Comparison of ENCODE assay signal across 11 cellular contexts in the genomic region with DNA sequence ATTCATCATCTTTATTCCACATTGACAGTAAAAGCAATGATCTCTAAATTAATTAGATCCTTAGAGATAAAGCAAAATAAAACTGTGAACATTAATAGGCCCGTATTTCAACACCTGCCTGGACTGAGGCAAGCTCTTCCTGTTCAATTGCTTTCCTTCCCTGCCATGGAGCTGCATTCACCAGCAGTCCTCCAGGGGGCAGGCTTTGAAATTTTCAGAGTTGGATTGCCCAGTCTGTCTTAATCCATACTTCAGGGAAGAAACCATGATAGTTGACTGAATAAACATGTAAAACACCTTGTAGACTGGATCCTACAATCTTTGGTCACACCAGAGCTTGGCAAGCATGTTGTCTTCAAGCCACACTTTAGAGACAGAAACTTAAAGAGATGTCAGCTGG.
DNase-seq lines count a peak whose midpoint lies in the region; ATAC-seq, FAIRE-seq and TF ChIP-seq lines count a peak whose summit lies in the region.
"Had no signal": no experiment of that assay in that cellular context is flagged by ENCODE, and none has a peak within 500 bp of the region (broad histone marks: within the 10 kb centered on the region; RNA-seq: fewer than 3 reads in every experiment).

No MANE protein-coding gene starts in this region.

- no peak overlapping the region for H3K9ac ChIP-seq in IMR-90 (ENCODE audit: low read depth, low read length)

- no peaks in the 10 kb centered on the region for H3K36me3 Mint-ChIP-seq in activated CD8-positive, alpha-beta T cell treated with anti-CD3 and anti-CD28 coated beads for 36 hours (ENCODE audit: low read depth)
- H3K36me3 Mint-ChIP-seq in activated CD8-positive, alpha-beta T cell treated with anti-CD3 and anti-CD28 coated beads, Interleukin-2, amount 10 ng/mL, durations not matched to agents 7 days and 5 days (ENCODE audit: low read depth) = no peaks in the 10 kb centered on the region
- no peaks in the 10 kb centered on the region for H3K36me3 Mint-ChIP-seq in CD4-positive, alpha-beta T cell (ENCODE audit: low read depth)
- H3K36me3 Mint-ChIP-seq: IgD-negative memory B cell had no signal

- H2AFZ ChIP-seq in IMR-90 (replicated peaks; ENCODE audit: low read length, poor library complexity) = no peak overlapping the region

- no peaks in the 10 kb centered on the region for H3K27me3 Mint-ChIP-seq in activated CD8-positive, alpha-beta T cell treated with anti-CD3 and anti-CD28 coated beads for 36 hours
- no peaks in the 10 kb centered on the region for H3K27me3 Mint-ChIP-seq in activated CD8-positive, alpha-beta T cell treated with anti-CD3 and anti-CD28 coated beads, Interleukin-2, amount 10 ng/mL, durations not matched to agents 7 days and 5 days (ENCODE audit: low read depth)
- H3K27me3 Mint-ChIP-seq in CD4-positive, alpha-beta T cell = no peaks in the 10 kb centered on the region
- H3K27me3 Mint-ChIP-seq: IgD-negative memory B cell had no signal

- H4K5ac ChIP-seq in IMR-90 (ENCODE audit: low read depth, low read length) = no peak overlapping the region

- H3K18ac ChIP-seq in IMR-90 (ENCODE audit: low read depth, low read length) = no peak overlapping the region

- H3K4me3 ChIP-seq in IMR-90 (ENCODE audit: insufficient read depth, low read depth, low read length) (no peak overlapping the region), choroid plexus epithelial cell (ENCODE audit: low read depth, low read length) (no peak overlapping the region), small intestine (ENCODE audit: low read depth in 1 of 2, low read length in 2 of 2) (no peak overlapping the region)

- POLR2A ChIA-PET in activated CD8-positive, alpha-beta T cell treated with anti-CD3 and anti-CD28 coated beads for 36 hours (lab: Charles Lee) = no interaction called here
- POLR2A ChIA-PET in activated CD8-positive, alpha-beta T cell treated with anti-CD3 and anti-CD28 coated beads, Interleukin-2, amount 10 ng/mL, durations not matched to agents 7 days and 5 days (lab: Charles Lee) = no interaction called here
- POLR2A ChIA-PET in IMR-90 (lab: Charles Lee; ENCODE audit: unreplicated experiment) = no interaction called here
- POLR2A ChIA-PET in CD4-positive, alpha-beta T cell (lab: Charles Lee) = no interaction called here

- H2BK15ac ChIP-seq in IMR-90 (ENCODE audit: low read depth, low read length) = no peak overlapping the region

- no peaks in the 10 kb centered on the region for H4K20me1 ChIP-seq in IMR-90 (ENCODE audit: insufficient read depth, low read length)

- DNase-seq in activated CD8-positive, alpha-beta T cell treated with anti-CD3 and anti-CD28 coated beads for 36 hours = no peak
- no peak for DNase-seq in activated CD8-positive, alpha-beta T cell treated with anti-CD3 and anti-CD28 coated beads, Interleukin-2, amount 10 ng/mL, durations not matched to agents 7 days and 5 days
- DNase-seq in IMR-90 (no peak), choroid plexus epithelial cell (ENCODE audit: low read depth) (peak; percentile 10), small intestine (peak; percentile 37), frontal cortex (ENCODE audit: low spot score in 2 of 2) (no peak), posterior cingulate gyrus (no peak)
- no peak for DNase-seq in CD4-positive, alpha-beta T cell
- DNase-seq: activated effector memory CD4-positive, alpha-beta T cell treated with Interleukin-2 at 50 U/mL for 16 hours; DMS79 treated with DMSO at 0.1 percent for 48 hours had no signal

- dilution Hi-C loops in IMR-90 (cut with HindIII; ENCODE audit: low sequenced_read_pairs, unreplicated experiment) = no loop called here

- peaks cover 12% of the 10 kb centered on the region for H3K9me3 ChIP-seq in IMR-90 (ENCODE audit: control insufficient read depth, insufficient read depth, low read length)
- no peaks in the 10 kb centered on the region for H3K9me3 ChIP-seq in small intestine (ENCODE audit: control insufficient read depth, low read depth)
- H3K9me3 ChIP-seq in CD4-positive, alpha-beta T cell (ENCODE audit: control insufficient read depth, low read length) = no peaks in the 10 kb centered on the region

- H3K4me1 ChIP-seq in IMR-90 (ENCODE audit: control insufficient read depth, insufficient read depth, low read length) (no peaks in the 10 kb centered on the region), small intestine (ENCODE audit: control insufficient read depth in 2 of 2, insufficient read depth in 1 of 2, low read depth in 1 of 2, low read length in 1 of 2) (no peaks in the 10 kb centered on the region)

- no peak overlapping the region for H4K91ac ChIP-seq in IMR-90 (ENCODE audit: insufficient read depth, low read depth, low read length)

- CTCF ChIA-PET in activated CD8-positive, alpha-beta T cell treated with anti-CD3 and anti-CD28 coated beads for 36 hours (lab: Charles Lee) = interaction anchor here (0.7 to 1.4 kb wide), 3 partner anchors 11 to 1060 kb away, joined by 3 to 6 read pairs (median 3); no protein-coding TSS in a partner anchor
- CTCF ChIA-PET in activated CD8-positive, alpha-beta T cell treated with anti-CD3 and anti-CD28 coated beads, Interleukin-2, amount 10 ng/mL, durations not matched to agents 7 days and 5 days (lab: Charles Lee) = interaction anchor here (1.2 kb wide), 1 partner anchor 1060 kb away, joined by 3 read pairs; no protein-coding TSS in a partner anchor
- CTCF ChIA-PET in IMR-90 (lab: Yijun Ruan, JAX) = interaction anchor here (0.7 kb wide), 1 partner anchor 13 kb away, joined by 3 read pairs; no protein-coding TSS in a partner anchor
- CTCF ChIA-PET in CD4-positive, alpha-beta T cell (lab: Charles Lee) = no interaction called here

- peak; percentile 31 for TF ChIP-seq CTCF in activated CD8-positive, alpha-beta T cell treated with anti-CD3 and anti-CD28 coated beads for 36 hours (IDR thresholded peaks at IDR 0.05)
- peak; percentile 29 for TF ChIP-seq CTCF in IMR-90 (conservative IDR thresholded peaks at IDR 0.05; ENCODE audit: low read depth, low read length)
- peak; percentile 42 for TF ChIP-seq CTCF in choroid plexus epithelial cell (conservative IDR thresholded peaks at IDR 0.05; ENCODE audit: low read depth, low read length)
- TF ChIP-seq CTCF in CD4-positive, alpha-beta T cell (IDR thresholded peaks at IDR 0.05) = no peak

- no peak overlapping the region for H2BK5ac ChIP-seq in IMR-90 (ENCODE audit: low read depth, low read length, poor library complexity, severe bottlenecking)

- no peak overlapping the region for H4K8ac ChIP-seq in IMR-90 (ENCODE audit: low read depth in 2 of 2, low read length in 2 of 2)

- H3K27ac ChIP-seq in IMR-90 (ENCODE audit: insufficient read depth, low read length) = no peak overlapping the region
- no peak overlapping the region for H3K27ac ChIP-seq in small intestine (ENCODE audit: low read depth in 1 of 2, low read length in 1 of 2)
- H3K27ac ChIP-seq in CD4-positive, alpha-beta T cell (ENCODE audit: low read depth, low read length) = no peak overlapping the region

- FAIRE-seq in small intestine (lab: Jason Lieb, UNC) = no peak
- FAIRE-seq in frontal cortex (lab: Jason Lieb, UNC) = no peak

- no peaks in the 10 kb centered on the region for H3K4me1 Mint-ChIP-seq in activated CD8-positive, alpha-beta T cell treated with anti-CD3 and anti-CD28 coated beads for 36 hours (ENCODE audit: low read depth)
- H3K4me1 Mint-ChIP-seq in activated CD8-positive, alpha-beta T cell treated with anti-CD3 and anti-CD28 coated beads, Interleukin-2, amount 10 ng/mL, durations not matched to agents 7 days and 5 days (ENCODE audit: low read depth) = no peaks in the 10 kb centered on the region
- no peaks in the 10 kb centered on the region for H3K4me1 Mint-ChIP-seq in CD4-positive, alpha-beta T cell (ENCODE audit: low read depth)
- H3K4me1 Mint-ChIP-seq: IgD-negative memory B cell had no signal

- no peak for TF ChIP-seq POLR2A in IMR-90 (IDR thresholded peaks at IDR 0.05; ENCODE audit: low read depth, low read length)

- intact Hi-C loops in activated CD8-positive, alpha-beta T cell treated with anti-CD3 and anti-CD28 coated beads for 36 hours (cut with micrococcal nuclease) = no loop called here
- intact Hi-C loops in IMR-90 (cut with micrococcal nuclease) (no loop called here), posterior cingulate gyrus (cut with DNase I) (no loop called here)
- intact Hi-C loops in CD4-positive, alpha-beta T cell (cut with DNase I, micrococcal nuclease) = no loop called here

- no TSS peak for BruUV-seq in IMR-90 (replicated peaks; lab: Mats Ljungman, UMichigan)

- no peak overlapping the region for H2AK9ac ChIP-seq in IMR-90 (replicated peaks; ENCODE audit: low read depth, low read length, poor library complexity)

- H3K4me3 Mint-ChIP-seq in activated CD8-positive, alpha-beta T cell treated with anti-CD3 and anti-CD28 coated beads for 36 hours = no peak overlapping the region
- H3K4me3 Mint-ChIP-seq in activated CD8-positive, alpha-beta T cell treated with anti-CD3 and anti-CD28 coated beads, Interleukin-2, amount 10 ng/mL, durations not matched to agents 7 days and 5 days = no peak overlapping the region
- no peak overlapping the region for H3K4me3 Mint-ChIP-seq in CD4-positive, alpha-beta T cell
- H3K4me3 Mint-ChIP-seq: IgD-negative memory B cell had no signal

- no peak for TF ChIP-seq RAD21 in IMR-90 (IDR thresholded peaks at IDR 0.05; ENCODE audit: low read length)

- H3K9me3 Mint-ChIP-seq in activated CD8-positive, alpha-beta T cell treated with anti-CD3 and anti-CD28 coated beads for 36 hours = no peaks in the 10 kb centered on the region
- peaks cover 3% of the 10 kb centered on the region for H3K9me3 Mint-ChIP-seq in activated CD8-positive, alpha-beta T cell treated with anti-CD3 and anti-CD28 coated beads, Interleukin-2, amount 10 ng/mL, durations not matched to agents 7 days and 5 days (ENCODE audit: insufficient read depth)
- H3K9me3 Mint-ChIP-seq in CD4-positive, alpha-beta T cell = peaks cover 2% of the 10 kb centered on the region

- H3K36me3 ChIP-seq in IMR-90 (ENCODE audit: control insufficient read depth, insufficient read depth, low read length) (no peaks in the 10 kb centered on the region), small intestine (ENCODE audit: control insufficient read depth in 2 of 2, insufficient read depth in 2 of 2, low read length in 2 of 2) (no peaks in the 10 kb centered on the region)

- H3K27me3 ChIP-seq in IMR-90 (ENCODE audit: control insufficient read depth, insufficient read depth, low read length) (no peaks in the 10 kb centered on the region), small intestine (ENCODE audit: control insufficient read depth in 2 of 2, insufficient read depth in 2 of 2, low read length in 2 of 2) (no peaks in the 10 kb centered on the region)
- no peaks in the 10 kb centered on the region for H3K27me3 ChIP-seq in CD4-positive, alpha-beta T cell (ENCODE audit: control insufficient read depth, insufficient read depth, low read length)

- no peak overlapping the region for H3K23ac ChIP-seq in IMR-90 (ENCODE audit: low read depth, low read length)

- no peak overlapping the region for H3K14ac ChIP-seq in IMR-90 (replicated peaks; ENCODE audit: low read depth, low read length)

- H3K56ac ChIP-seq in IMR-90 (ENCODE audit: extremely low read depth, insufficient read depth, low read length) = no peak overlapping the region

- ATAC-seq in activated CD8-positive, alpha-beta T cell treated with anti-CD3 and anti-CD28 coated beads for 36 hours = no peak
- ATAC-seq in activated CD8-positive, alpha-beta T cell treated with anti-CD3 and anti-CD28 coated beads, Interleukin-2, amount 10 ng/mL, durations not matched to agents 7 days and 5 days = no peak
- no peak for ATAC-seq in IMR-90 (ENCODE audit: low read depth)
- no peak for ATAC-seq in CD4-positive, alpha-beta T cell (ENCODE audit: poor library complexity)

- no peaks in the 10 kb centered on the region for H3K79me1 ChIP-seq in IMR-90 (ENCODE audit: low read depth in 1 of 2, low read length in 2 of 2)

- no peak overlapping the region for H2AK5ac ChIP-seq in IMR-90 (ENCODE audit: low read depth, low read length)

- no peak overlapping the region for H3K4ac ChIP-seq in IMR-90 (ENCODE audit: low read depth, low read length)

- no peak overlapping the region for H3K4me2 ChIP-seq in IMR-90 (ENCODE audit: low read depth, low read length)

- no peaks in the 10 kb centered on the region for H3K9me1 ChIP-seq in IMR-90 (ENCODE audit: insufficient read depth, low read length)

- WGBS in IMR-90 (ENCODE audit: extremely low coverage in 2 of 2, insufficient read length in 1 of 2), 2 experiments = no CpG with 5 or more reads among the region's 1 CpG
- 23 to 55% (median 54%) methylated on average over 1 of the region's 1 CpG for WGBS in small intestine, 3 donors

- no peak overlapping the region for H3K27ac Mint-ChIP-seq in activated CD8-positive, alpha-beta T cell treated with anti-CD3 and anti-CD28 coated beads for 36 hours
- H3K27ac Mint-ChIP-seq in activated CD8-positive, alpha-beta T cell treated with anti-CD3 and anti-CD28 coated beads, Interleukin-2, amount 10 ng/mL, durations not matched to agents 7 days and 5 days = no peak overlapping the region
- no peak overlapping the region for H3K27ac Mint-ChIP-seq in CD4-positive, alpha-beta T cell

- H2BK120ac ChIP-seq in IMR-90 (ENCODE audit: low read depth, low read length) = no peak overlapping the region

- in situ Hi-C loops in IMR-90 (cut with MboI; ENCODE audit: low sequenced_read_pairs) = no loop called here

- H2BK20ac ChIP-seq in IMR-90 (ENCODE audit: low read depth, low read length) = no peak overlapping the region

Comparison
In these comparisons a context has a peak if more than half of its experiments do, and no peak if none do; other contexts are left out.
1. DNase-seq: peak in choroid plexus epithelial cell (single experiment) and small intestine (single experiment); none in activated CD8-positive, alpha-beta T cell treated with anti-CD3 and anti-CD28 coated beads for 36 hours (single experiment), activated CD8-positive, alpha-beta T cell treated with anti-CD3 and anti-CD28 coated beads, Interleukin-2, amount 10 ng/mL, durations not matched to agents 7 days and 5 days (single experiment), IMR-90 (single experiment), frontal cortex (0 of 2), posterior cingulate gyrus (0 of 10) and CD4-positive, alpha-beta T cell (0 of 10).